Comparison of ENCODE assay signal across 21 cellular contexts in the genomic region with DNA sequence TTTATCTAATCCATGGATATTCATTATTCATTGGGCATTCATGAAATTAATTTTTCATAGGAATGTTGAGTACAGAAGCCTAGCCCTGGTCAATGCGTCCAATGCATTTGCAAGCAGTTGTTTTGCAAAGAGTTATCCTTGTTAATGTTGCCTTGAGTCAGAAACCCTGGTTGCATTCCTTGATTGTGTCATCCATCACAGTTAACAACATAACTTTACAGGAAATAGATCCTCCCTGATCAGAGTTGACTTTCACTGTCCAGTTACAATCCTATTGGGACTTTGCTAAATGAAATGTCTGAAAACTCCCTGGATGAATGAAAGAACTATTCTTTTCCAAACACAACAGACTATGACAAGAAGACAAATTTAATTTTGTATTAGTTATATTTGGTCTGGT.
DNase-seq lines count a peak whose midpoint lies in the region; ATAC-seq and TF ChIP-seq lines count a peak whose summit lies in the region.
"Had no signal": no experiment of that assay in that cellular context is flagged by ENCODE, and none has a peak within 500 bp of the region (broad histone marks: within the 10 kb centered on the region; RNA-seq: fewer than 3 reads in every experiment).

No MANE protein-coding gene starts in this region.

- peak; percentile 22 for DNase-seq in AG20443 (ENCODE audit: low spot score)
- DNase-seq in HFFc6, result peak; percentile 13
- DNase-seq in choroid plexus epithelial cell (ENCODE audit: low read depth), result peak; percentile 56
- DNase-seq in foreskin fibroblast, result peak; percentile 36 to 54
- no peak for DNase-seq in stimulated activated CD4-positive, alpha-beta T cell treated with anti-CD3 and anti-CD28 coated beads, Interleukin-4, amount 100 ng/mL, for 4 hours
- DNase-seq: AML-193; Caco-2; CD4-positive, CD25-positive, alpha-beta regulatory T cell; GOT3; Karpas-422; NCI-H1105 treated with DMSO at 0.1 percent for 48 hours; NCI-H1694 treated with DMSO at 0.1 percent for 48 hours; NCI-H226; NCI-H526 treated with DMSO at 0.1 percent for 48 hours; OCI-M1; RPMI8226; SIG-M5 had no signal

- H3K4me3 ChIP-seq in choroid plexus epithelial cell (ENCODE audit: low read depth, low read length) (no peak overlapping the region), foreskin fibroblast (ENCODE audit: low read depth in 1 of 2, low read length in 2 of 2) (no peak overlapping the region)
- H3K4me3 ChIP-seq: A549 had no signal

- TF ChIP-seq CTCF in HFFc6 (IDR thresholded peaks at IDR 0.05) (no peak), choroid plexus epithelial cell (conservative IDR thresholded peaks at IDR 0.05; ENCODE audit: low read depth, low read length) (no peak), foreskin fibroblast (IDR thresholded peaks at IDR 0.05; ENCODE audit: low read depth, low read length) (no peak)

- H3K9me3 Mint-ChIP-seq in HFFc6, result no peaks in the 10 kb centered on the region

- peaks cover 18% of the 10 kb centered on the region for H3K4me1 Mint-ChIP-seq in HFFc6 (ENCODE audit: low read depth)
- H3K4me1 Mint-ChIP-seq: CD4-positive, CD25-positive, alpha-beta regulatory T cell had no signal

- H3K27me3 Mint-ChIP-seq in HFFc6 (ENCODE audit: insufficient read depth), result no peaks in the 10 kb centered on the region
- H3K27me3 Mint-ChIP-seq: CD4-positive, CD25-positive, alpha-beta regulatory T cell had no signal

- no peaks in the 10 kb centered on the region for H3K36me3 Mint-ChIP-seq in HFFc6 (ENCODE audit: low read depth)
- H3K36me3 Mint-ChIP-seq: CD4-positive, CD25-positive, alpha-beta regulatory T cell had no signal

- no peak for ATAC-seq in HG03097 (IDR thresholded peaks at IDR 0.05; ENCODE audit: low FRiP score, unreplicated experiment)
- ATAC-seq in GM19452 (IDR thresholded peaks at IDR 0.05; ENCODE audit: unreplicated experiment), result no peak
- ATAC-seq in GM18517 (IDR thresholded peaks at IDR 0.05; ENCODE audit: unreplicated experiment), result no peak
- ATAC-seq: A549 had no signal

- no peak overlapping the region for H3K27ac Mint-ChIP-seq in HFFc6
- H3K27ac Mint-ChIP-seq: CD4-positive, CD25-positive, alpha-beta regulatory T cell had no signal

- H3K4me3 Mint-ChIP-seq in HFFc6, result no peak overlapping the region
- H3K4me3 Mint-ChIP-seq: CD4-positive, CD25-positive, alpha-beta regulatory T cell had no signal

Comparison
In these comparisons a context has a peak if more than half of its experiments do, and no peak if none do; other contexts are left out.
1. DNase-seq: peak in AG20443 (single experiment), HFFc6 (single experiment), choroid plexus epithelial cell (single experiment) and foreskin fibroblast (2 of 2); none in stimulated activated CD4-positive, alpha-beta T cell treated with anti-CD3 and anti-CD28 coated beads, Interleukin-4, amount 100 ng/mL, for 4 hours (0 of 2).